In genomic region chr4:183989471-183989870, GRCh38 we compare ENCODE assay signal across 1 cellular context.
TF ChIP-seq lines count a peak whose summit lies in the region.

No MANE protein-coding gene starts in this region.

TF ChIP-seq in SK-N-SH treated with all-trans-retinoic acid at 6 μM for 48 hours, 23 proteins besides CTCF, POLR2A, EP300 and RAD21 (continued from another document):
- TF ChIP-seq, protein P1, sequence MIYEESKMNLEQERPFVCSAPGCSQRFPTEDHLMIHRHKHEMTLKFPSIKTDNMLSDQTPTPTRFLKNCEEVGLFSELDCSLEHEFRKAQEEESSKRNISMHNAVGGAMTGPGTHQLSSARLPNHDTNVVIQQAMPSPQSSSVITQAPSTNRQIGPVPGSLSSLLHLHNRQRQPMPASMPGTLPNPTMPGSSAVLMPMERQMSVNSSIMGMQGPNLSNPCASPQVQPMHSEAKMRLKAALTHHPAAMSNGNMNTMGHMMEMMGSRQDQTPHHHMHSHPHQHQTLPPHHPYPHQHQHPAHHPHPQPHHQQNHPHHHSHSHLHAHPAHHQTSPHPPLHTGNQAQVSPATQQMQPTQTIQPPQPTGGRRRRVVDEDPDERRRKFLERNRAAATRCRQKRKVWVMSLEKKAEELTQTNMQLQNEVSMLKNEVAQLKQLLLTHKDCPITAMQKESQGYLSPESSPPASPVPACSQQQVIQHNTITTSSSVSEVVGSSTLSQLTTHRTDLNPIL (CRISPR knock-in tag; IDR thresholded peaks at IDR 0.05; ENCODE audit: low read depth) = no peak
- TF ChIP-seq ZNF565 (CRISPR knock-in tag; conservative IDR thresholded peaks at IDR 0.05; ENCODE audit: low read depth) = no peak
- TF ChIP-seq, protein P2, sequence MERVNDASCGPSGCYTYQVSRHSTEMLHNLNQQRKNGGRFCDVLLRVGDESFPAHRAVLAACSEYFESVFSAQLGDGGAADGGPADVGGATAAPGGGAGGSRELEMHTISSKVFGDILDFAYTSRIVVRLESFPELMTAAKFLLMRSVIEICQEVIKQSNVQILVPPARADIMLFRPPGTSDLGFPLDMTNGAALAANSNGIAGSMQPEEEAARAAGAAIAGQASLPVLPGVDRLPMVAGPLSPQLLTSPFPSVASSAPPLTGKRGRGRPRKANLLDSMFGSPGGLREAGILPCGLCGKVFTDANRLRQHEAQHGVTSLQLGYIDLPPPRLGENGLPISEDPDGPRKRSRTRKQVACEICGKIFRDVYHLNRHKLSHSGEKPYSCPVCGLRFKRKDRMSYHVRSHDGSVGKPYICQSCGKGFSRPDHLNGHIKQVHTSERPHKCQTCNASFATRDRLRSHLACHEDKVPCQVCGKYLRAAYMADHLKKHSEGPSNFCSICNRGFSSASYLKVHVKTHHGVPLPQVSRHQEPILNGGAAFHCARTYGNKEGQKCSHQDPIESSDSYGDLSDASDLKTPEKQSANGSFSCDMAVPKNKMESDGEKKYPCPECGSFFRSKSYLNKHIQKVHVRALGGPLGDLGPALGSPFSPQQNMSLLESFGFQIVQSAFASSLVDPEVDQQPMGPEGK (CRISPR knock-in tag; IDR thresholded peaks at IDR 0.05; ENCODE audit: borderline replicate concordance) = no peak
